Comparison of ENCODE assay signal across 20 cellular contexts in genomic region chr4:53199356-53199755, GRCh38.
"Had no signal": no experiment of that assay in that cellular context is flagged by ENCODE, and none has a peak within 500 bp of the region (broad histone marks: within the 10 kb centered on the region; RNA-seq: fewer than 3 reads in every experiment).

No MANE protein-coding gene starts in this region.

- DNase-seq: activated CD4-positive, alpha-beta T cell treated with anti-CD3 and anti-CD28 coated beads for 48 hours; activated CD4-positive, alpha-beta T cell treated with anti-CD3 and anti-CD28 coated beads, Interleukin-2, amount 50 U/mL, for 48 hours; activated CD8-positive, alpha-beta memory T cell treated with anti-CD3 and anti-CD28 coated beads, Interleukin-2, amount 10 ng/mL, durations not matched to agents 7 days and 5 days; activated gamma-delta T cell treated with Interleukin-2 at 50 U/mL for 16 hours; activated naive CD4-positive, alpha-beta T cell treated with anti-CD3 and anti-CD28 coated beads, Interleukin-2, amount 10 ng/mL, durations not matched to agents 7 days and 5 days; activated naive CD8-positive, alpha-beta T cell treated with anti-CD3 and anti-CD28 coated beads for 36 hours; activated T-cell treated with anti-CD3 and anti-CD28 coated beads, Interleukin-2, amount 50 U/mL, for 48 hours; caudate nucleus; KG1; NCI-H1092; NCI-H1694; NCI-H2029; NCI-H2107; NCI-H345; NCI-H510A; NCI-H526 treated with DMSO at 0.1 percent for 48 hours; PC-9; SHP77 treated with DMSO at 0.1 percent for 48 hours had no signal

- H3K27me3 Mint-ChIP-seq: activated CD8-positive, alpha-beta memory T cell treated with anti-CD3 and anti-CD28 coated beads, Interleukin-2, amount 10 ng/mL, durations not matched to agents 7 days and 5 days; activated naive CD4-positive, alpha-beta T cell treated with anti-CD3 and anti-CD28 coated beads, Interleukin-2, amount 10 ng/mL, durations not matched to agents 7 days and 5 days; activated naive CD8-positive, alpha-beta T cell treated with anti-CD3 and anti-CD28 coated beads for 36 hours had no signal

- H3K4me3 Mint-ChIP-seq: activated CD8-positive, alpha-beta memory T cell treated with anti-CD3 and anti-CD28 coated beads, Interleukin-2, amount 10 ng/mL, durations not matched to agents 7 days and 5 days; activated naive CD4-positive, alpha-beta T cell treated with anti-CD3 and anti-CD28 coated beads, Interleukin-2, amount 10 ng/mL, durations not matched to agents 7 days and 5 days; activated naive CD8-positive, alpha-beta T cell treated with anti-CD3 and anti-CD28 coated beads for 36 hours; T-helper 1 cell treated with Interleukin-12 subunit alpha and Interleukin-12 subunit beta and Interleukin-4 antibody, amounts not matched to agents 30 μg/mL and 1 μg/mL, for 36 hours had no signal

- H2AFZ ChIP-seq: PC-9 had no signal

- H3K27ac ChIP-seq: PC-9 had no signal

- H3K4me2 ChIP-seq: PC-9 had no signal

- H3K4me1 Mint-ChIP-seq: activated naive CD4-positive, alpha-beta T cell treated with anti-CD3 and anti-CD28 coated beads, Interleukin-2, amount 10 ng/mL, durations not matched to agents 7 days and 5 days; activated naive CD8-positive, alpha-beta T cell treated with anti-CD3 and anti-CD28 coated beads for 36 hours had no signal

- H3K9me3 Mint-ChIP-seq: activated naive CD4-positive, alpha-beta T cell treated with anti-CD3 and anti-CD28 coated beads, Interleukin-2, amount 10 ng/mL, durations not matched to agents 7 days and 5 days; activated naive CD8-positive, alpha-beta T cell treated with anti-CD3 and anti-CD28 coated beads for 36 hours; activated T-helper 2 cell treated with anti-CD3 and anti-CD28 coated beads, Interferon-gamma antibody, Interleukin-2, Interleukin-4, amounts not matched to agents 10 μg/mL and 5 μg/mL and 100 μg/mL, durations not matched to agents 14 hours and 24 hours and 36 hours; T-helper 1 cell treated with Interleukin-12 subunit alpha and Interleukin-12 subunit beta and Interleukin-4 antibody, amounts not matched to agents 30 μg/mL and 1 μg/mL, for 36 hours had no signal

- ATAC-seq: activated CD8-positive, alpha-beta memory T cell treated with anti-CD3 and anti-CD28 coated beads, Interleukin-2, amount 10 ng/mL, durations not matched to agents 7 days and 5 days had no signal

- H3K27ac Mint-ChIP-seq: activated CD8-positive, alpha-beta memory T cell treated with anti-CD3 and anti-CD28 coated beads, Interleukin-2, amount 10 ng/mL, durations not matched to agents 7 days and 5 days; activated naive CD4-positive, alpha-beta T cell treated with anti-CD3 and anti-CD28 coated beads, Interleukin-2, amount 10 ng/mL, durations not matched to agents 7 days and 5 days; activated naive CD8-positive, alpha-beta T cell treated with anti-CD3 and anti-CD28 coated beads for 36 hours; activated T-helper 2 cell treated with anti-CD3 and anti-CD28 coated beads, Interferon-gamma antibody, Interleukin-2, Interleukin-4, amounts not matched to agents 10 μg/mL and 5 μg/mL and 100 μg/mL, durations not matched to agents 14 hours and 24 hours and 36 hours; T-helper 1 cell treated with Interleukin-12 subunit alpha and Interleukin-12 subunit beta and Interleukin-4 antibody, amounts not matched to agents 30 μg/mL and 1 μg/mL, for 36 hours had no signal

- H3K4me3 ChIP-seq: PC-9 had no signal
